In genomic region chr21:34928637-34929036, GRCh38 we compare ENCODE assay signal across 23 cellular contexts.
"Had no signal": no experiment of that assay in that cellular context is flagged by ENCODE, and none has a peak within 500 bp of the region (broad histone marks: within the 10 kb centered on the region; RNA-seq: fewer than 3 reads in every experiment).

No MANE protein-coding gene starts in this region.

- ATAC-seq: PC-3 had no signal

- H3K27me3 Mint-ChIP-seq: activated CD4-positive, alpha-beta memory T cell treated with anti-CD3 and anti-CD28 coated beads for 36 hours; activated CD4-positive, alpha-beta T cell treated with anti-CD3 and anti-CD28 coated beads, Interleukin-2, amount 10 ng/mL, durations not matched to agents 7 days and 5 days; activated naive CD4-positive, alpha-beta T cell treated with anti-CD3 and anti-CD28 coated beads, Interleukin-2, amount 50 U/mL, for 24 hours had no signal

- FAIRE-seq: RCC 7860 had no signal

- H3K27ac Mint-ChIP-seq: activated CD4-positive, alpha-beta T cell treated with anti-CD3 and anti-CD28 coated beads, Interleukin-2, amount 10 ng/mL, durations not matched to agents 7 days and 5 days; activated naive CD4-positive, alpha-beta T cell treated with anti-CD3 and anti-CD28 coated beads, Interleukin-2, amount 50 U/mL, for 24 hours had no signal

- H3K4me3 Mint-ChIP-seq: activated CD4-positive, alpha-beta memory T cell treated with anti-CD3 and anti-CD28 coated beads for 36 hours; activated CD4-positive, alpha-beta T cell treated with anti-CD3 and anti-CD28 coated beads, Interleukin-2, amount 10 ng/mL, durations not matched to agents 7 days and 5 days had no signal

- H3K4me3 ChIP-seq: colonic mucosa had no signal

- DNase-seq: activated CD4-positive, alpha-beta memory T cell treated with anti-CD3 and anti-CD28 coated beads for 36 hours; activated CD4-positive, alpha-beta T cell treated with anti-CD3 and anti-CD28 coated beads, Interleukin-2, amount 10 ng/mL, durations not matched to agents 7 days and 5 days; activated CD4-positive, CD25-positive, alpha-beta regulatory T cell; activated CD8-positive, alpha-beta memory T cell treated with anti-CD3 and anti-CD28 coated beads for 24 hours; activated effector memory CD4-positive, alpha-beta T cell treated with Interleukin-2 at 50 U/mL for 16 hours; activated naive CD4-positive, alpha-beta T cell; activated T-cell treated with anti-CD3 and anti-CD28 coated beads, Interleukin-2, amount 50 U/mL, for 48 hours; amygdala; colonic mucosa; MM.1S; NCI-H1105; NCI-H1436; NCI-H187; NCI-H2171; NCI-H2227 treated with DMSO at 0.1 percent for 48 hours; NCI-H446 treated with DMSO at 0.1 percent for 48 hours; NCI-H774; NK-92 treated with Interleukin-12 subunit alpha and Interleukin-12 subunit beta, amount 100 ng/mL, for 24 hours; PC-3; SIG-M5; T-helper 1 cell had no signal

- H3K9me3 Mint-ChIP-seq: activated CD4-positive, alpha-beta memory T cell treated with anti-CD3 and anti-CD28 coated beads for 36 hours had no signal
